ENCODE assay signal across 8 cellular contexts in genomic region chr16:85169333-85170065, GRCh38. TPM values are rescaled to one million over a fixed set of nuclear protein-coding genes. Genes with fewer than 3 reads are reported as not detected.
DNase-seq lines count a peak whose midpoint lies in the region; ATAC-seq and TF ChIP-seq lines count a peak whose summit lies in the region.

No MANE protein-coding gene starts in this region.

- no peaks in the 10 kb centered on the region for H3K9me3 ChIP-seq in adipocyte (ENCODE audit: control insufficient read depth, low read length)
- H3K9me3 ChIP-seq in upper lobe of right lung = no peaks in the 10 kb centered on the region

- no peaks in the 10 kb centered on the region for H3K9me3 Mint-ChIP-seq in activated CD4-positive, alpha-beta T cell treated with anti-CD3 and anti-CD28 coated beads, Interleukin-2, amount 10 ng/mL, durations not matched to agents 24 days and 14 days
- H3K9me3 Mint-ChIP-seq in activated T-helper 1 cell treated with anti-CD3 and anti-CD28 coated beads, Interleukin-12 subunit alpha, Interleukin-12 subunit beta, Interleukin-2, Interleukin-4 antibody, amounts not matched to agents 30 ng/mL and 10 ng/mL and 1 ng/mL, durations not matched to agents 14 hours and 24 hours and 36 hours = no peaks in the 10 kb centered on the region

- H3K36me3 Mint-ChIP-seq in activated CD4-positive, alpha-beta T cell treated with anti-CD3 and anti-CD28 coated beads, Interleukin-2, amount 10 ng/mL, durations not matched to agents 24 days and 14 days (ENCODE audit: low read depth) = no peaks in the 10 kb centered on the region
- no peaks in the 10 kb centered on the region for H3K36me3 Mint-ChIP-seq in activated T-helper 1 cell treated with anti-CD3 and anti-CD28 coated beads, Interleukin-12 subunit alpha, Interleukin-12 subunit beta, Interleukin-2, Interleukin-4 antibody, amounts not matched to agents 30 ng/mL and 10 ng/mL and 1 ng/mL, durations not matched to agents 14 hours and 24 hours and 36 hours (ENCODE audit: low read depth)

- H3K36me3 ChIP-seq in adipocyte (ENCODE audit: control insufficient read depth, insufficient read depth, low read length, severe bottlenecking) (no peaks in the 10 kb centered on the region), upper lobe of right lung (no peaks in the 10 kb centered on the region)

- peak; percentile 18 for DNase-seq in activated CD4-positive, alpha-beta T cell treated with anti-CD3 and anti-CD28 coated beads for 48 hours
- no peak for DNase-seq in activated CD4-positive, alpha-beta T cell treated with anti-CD3 and anti-CD28 coated beads, Interleukin-2, amount 10 ng/mL, durations not matched to agents 24 days and 14 days
- DNase-seq in adipocyte (ENCODE audit: low read depth) (peak; percentile 65), kidney tubule cell (ENCODE audit: low spot score) (peak; percentile 24), upper lobe of right lung (no peak)
- no peak for DNase-seq in activated CD8-positive, alpha-beta memory T cell treated with anti-CD3 and anti-CD28 coated beads, Interleukin-2, amount 50 U/mL, for 48 hours
- DNase-seq in activated T-helper 1 cell treated with anti-CD3 and anti-CD28 coated beads, Interleukin-12 subunit alpha, Interleukin-12 subunit beta, Interleukin-2, Interleukin-4 antibody, amounts not matched to agents 30 ng/mL and 10 ng/mL and 1 ng/mL, durations not matched to agents 14 hours and 24 hours and 36 hours (ENCODE audit: low spot score) = no peak

- no peaks in the 10 kb centered on the region for H3K4me1 Mint-ChIP-seq in activated CD4-positive, alpha-beta T cell treated with anti-CD3 and anti-CD28 coated beads, Interleukin-2, amount 10 ng/mL, durations not matched to agents 24 days and 14 days
- H3K4me1 Mint-ChIP-seq in activated T-helper 1 cell treated with anti-CD3 and anti-CD28 coated beads, Interleukin-12 subunit alpha, Interleukin-12 subunit beta, Interleukin-2, Interleukin-4 antibody, amounts not matched to agents 30 ng/mL and 10 ng/mL and 1 ng/mL, durations not matched to agents 14 hours and 24 hours and 36 hours (ENCODE audit: low read depth) = no peaks in the 10 kb centered on the region

- H3K27me3 Mint-ChIP-seq in activated CD4-positive, alpha-beta T cell treated with anti-CD3 and anti-CD28 coated beads, Interleukin-2, amount 10 ng/mL, durations not matched to agents 24 days and 14 days = peaks cover 56% of the 10 kb centered on the region
- peaks cover 48% of the 10 kb centered on the region for H3K27me3 Mint-ChIP-seq in activated T-helper 1 cell treated with anti-CD3 and anti-CD28 coated beads, Interleukin-12 subunit alpha, Interleukin-12 subunit beta, Interleukin-2, Interleukin-4 antibody, amounts not matched to agents 30 ng/mL and 10 ng/mL and 1 ng/mL, durations not matched to agents 14 hours and 24 hours and 36 hours (ENCODE audit: insufficient read depth)

- no peak overlapping the region for H3K4me3 Mint-ChIP-seq in activated CD4-positive, alpha-beta T cell treated with anti-CD3 and anti-CD28 coated beads, Interleukin-2, amount 10 ng/mL, durations not matched to agents 24 days and 14 days
- H3K4me3 Mint-ChIP-seq in activated T-helper 1 cell treated with anti-CD3 and anti-CD28 coated beads, Interleukin-12 subunit alpha, Interleukin-12 subunit beta, Interleukin-2, Interleukin-4 antibody, amounts not matched to agents 30 ng/mL and 10 ng/mL and 1 ng/mL, durations not matched to agents 14 hours and 24 hours and 36 hours = no peak overlapping the region

- no peak overlapping the region for H3K27ac ChIP-seq in upper lobe of right lung

- TF ChIP-seq CTCF in upper lobe of right lung (IDR thresholded peaks at IDR 0.05) = no peak

- intact Hi-C loops in activated CD4-positive, alpha-beta T cell treated with anti-CD3 and anti-CD28 coated beads, Interleukin-2, amount 10 ng/mL, durations not matched to agents 24 days and 14 days (cut with micrococcal nuclease) = no loop called here
- intact Hi-C loops in upper lobe of right lung (cut with DNase I) = no loop called here
- intact Hi-C loops in activated T-helper 1 cell treated with anti-CD3 and anti-CD28 coated beads, Interleukin-12 subunit alpha, Interleukin-12 subunit beta, Interleukin-2, Interleukin-4 antibody, amounts not matched to agents 30 ng/mL and 10 ng/mL and 1 ng/mL, durations not matched to agents 14 hours and 24 hours and 36 hours (cut with micrococcal nuclease) = no loop called here

- H3K4me3 ChIP-seq in adipocyte (ENCODE audit: low read length) (peak overlapping the region; percentile 84), upper lobe of right lung (peak overlapping the region; percentile 50)

- H3K9ac ChIP-seq in adipocyte (ENCODE audit: low read length) = peak overlapping the region; percentile 84

- H3K27me3 ChIP-seq in adipocyte (replicated peaks; ENCODE audit: control insufficient read depth, insufficient read depth, low read length) (no peaks in the 10 kb centered on the region), upper lobe of right lung (peaks cover 11% of the 10 kb centered on the region)

- no peak overlapping the region for H3K27ac Mint-ChIP-seq in activated CD4-positive, alpha-beta T cell treated with anti-CD3 and anti-CD28 coated beads, Interleukin-2, amount 10 ng/mL, durations not matched to agents 24 days and 14 days
- H3K27ac Mint-ChIP-seq in activated T-helper 1 cell treated with anti-CD3 and anti-CD28 coated beads, Interleukin-12 subunit alpha, Interleukin-12 subunit beta, Interleukin-2, Interleukin-4 antibody, amounts not matched to agents 30 ng/mL and 10 ng/mL and 1 ng/mL, durations not matched to agents 14 hours and 24 hours and 36 hours = no peak overlapping the region

- ATAC-seq in upper lobe of right lung (peak; percentile 4), HG03457 (IDR thresholded peaks at IDR 0.05; ENCODE audit: unreplicated experiment) (no peak)

- H3K4me1 ChIP-seq in adipocyte (ENCODE audit: control insufficient read depth, insufficient read depth, low read length) = peaks cover 69% of the 10 kb centered on the region
- H3K4me1 ChIP-seq in upper lobe of right lung = peaks cover 45% of the 10 kb centered on the region

RNA-seq across cellular contexts. Expression of gene CIBAR2, which starts 57.2 kb away (rescaled TPM):
- not detected in 2 replicates for total RNA-seq in activated CD4-positive, alpha-beta T cell treated with anti-CD3 and anti-CD28 coated beads, Interleukin-2, amount 10 ng/mL, durations not matched to agents 24 days and 14 days
- total RNA-seq in upper lobe of right lung = not detected
- not detected in 2 replicates for total RNA-seq in activated T-helper 1 cell treated with anti-CD3 and anti-CD28 coated beads, Interleukin-12 subunit alpha, Interleukin-12 subunit beta, Interleukin-2, Interleukin-4 antibody, amounts not matched to agents 30 ng/mL and 10 ng/mL and 1 ng/mL, durations not matched to agents 14 hours and 24 hours and 36 hours

Comparison
In these comparisons a context has a peak if more than half of its experiments do, and no peak if none do; other contexts are left out.
1. DNase-seq: peak in activated CD4-positive, alpha-beta T cell treated with anti-CD3 and anti-CD28 coated beads for 48 hours (single experiment), adipocyte (single experiment) and kidney tubule cell (single experiment); none in activated CD4-positive, alpha-beta T cell treated with anti-CD3 and anti-CD28 coated beads, Interleukin-2, amount 10 ng/mL, durations not matched to agents 24 days and 14 days (single experiment), upper lobe of right lung (single experiment), activated CD8-positive, alpha-beta memory T cell treated with anti-CD3 and anti-CD28 coated beads, Interleukin-2, amount 50 U/mL, for 48 hours (single experiment) and activated T-helper 1 cell treated with anti-CD3 and anti-CD28 coated beads, Interleukin-12 subunit alpha, Interleukin-12 subunit beta, Interleukin-2, Interleukin-4 antibody, amounts not matched to agents 30 ng/mL and 10 ng/mL and 1 ng/mL, durations not matched to agents 14 hours and 24 hours and 36 hours (single experiment).